In genomic region chr10:67603701-67604100, GRCh38 we compare ENCODE assay signal across 17 cellular contexts.
DNase-seq lines count a peak whose midpoint lies in the region; ATAC-seq, FAIRE-seq and TF ChIP-seq lines count a peak whose summit lies in the region.
"Had no signal": no experiment of that assay in that cellular context is flagged by ENCODE, and none has a peak within 500 bp of the region (broad histone marks: within the 10 kb centered on the region; RNA-seq: fewer than 3 reads in every experiment).

No MANE protein-coding gene starts in this region.

- H3K4me1 ChIP-seq in GM23248 (ENCODE audit: insufficient read depth) = peaks cover 55% of the 10 kb centered on the region
- H3K4me1 ChIP-seq in right cardiac atrium (ENCODE audit: control insufficient read depth, insufficient read depth, low read length) = no peaks in the 10 kb centered on the region

- WGBS in GM23248 (ENCODE audit: low coverage in 1 of 2, low lambda C conversion rate in 2 of 2, missing lambda C conversion rate in 2 of 2), 2 experiments = 46 to 48% methylated on average over 3 of the region's 3 CpGs
- 91% methylated on average over 3 of the region's 3 CpGs for WGBS in right cardiac atrium

- FAIRE-seq in RCC 7860 (lab: Jason Lieb, UNC) = peak; percentile 62
- FAIRE-seq: HTR-8/SVneo had no signal

- no peak for TF ChIP-seq CTCF in epithelial cell of esophagus (IDR thresholded peaks at IDR 0.05; ENCODE audit: insufficient read depth, low read depth, low read length, missing control alignments)

- no peaks in the 10 kb centered on the region for H3K79me2 ChIP-seq in GM23248 (ENCODE audit: insufficient read depth)

- H2AFZ ChIP-seq in GM23248 = no peak overlapping the region

- no peaks in the 10 kb centered on the region for H3K36me3 ChIP-seq in GM23248 (ENCODE audit: low read depth)
- H3K36me3 ChIP-seq: BLaER1 treated with 17β-estradiol and CSF1 and Interleukin-3, amounts not matched to agents 10 nM and 100 nM had no signal

- in situ Hi-C loops in GM23248 (cut with MboI) = no loop called here

- H4K20me1 ChIP-seq in GM23248 (ENCODE audit: insufficient read depth) = no peaks in the 10 kb centered on the region
- H4K20me1 ChIP-seq: BLaER1 treated with 17β-estradiol and CSF1 and Interleukin-3, amounts not matched to agents 10 nM and 100 nM had no signal

- ATAC-seq in right cardiac atrium = no peak
- ATAC-seq: CD8-positive, alpha-beta T cell; HCT116 had no signal

- H3K4me3 ChIP-seq in GM23248 (no peak overlapping the region), epithelial cell of esophagus (ENCODE audit: low read length) (no peak overlapping the region), right cardiac atrium (ENCODE audit: low read length) (no peak overlapping the region)
- H3K4me3 ChIP-seq: BLaER1 treated with 17β-estradiol and CSF1 and Interleukin-3, amounts not matched to agents 10 nM and 100 nM; GM12878 had no signal

- intact Hi-C loops in right cardiac atrium (cut with DNase I) = no loop called here

- peaks cover 29% of the 10 kb centered on the region for H3F3A ChIP-seq in GM23248 (ENCODE audit: insufficient read depth)

- H3K27me3 ChIP-seq in GM23248 (replicated peaks; ENCODE audit: insufficient read depth) (no peaks in the 10 kb centered on the region), right cardiac atrium (ENCODE audit: control insufficient read depth, insufficient read depth) (no peaks in the 10 kb centered on the region)
- H3K27me3 ChIP-seq: BLaER1 treated with 17β-estradiol and CSF1 and Interleukin-3, amounts not matched to agents 10 nM and 100 nM had no signal

- H3K27ac ChIP-seq in GM23248 = no peak overlapping the region
- H3K27ac ChIP-seq in right cardiac atrium (ENCODE audit: low read length) = no peak overlapping the region
- H3K27ac ChIP-seq: BLaER1 treated with 17β-estradiol and CSF1 and Interleukin-3, amounts not matched to agents 10 nM and 100 nM had no signal

- no peaks in the 10 kb centered on the region for H3K9me3 ChIP-seq in GM23248 (ENCODE audit: low read depth)
- H3K9me3 ChIP-seq in right cardiac atrium (ENCODE audit: control insufficient read depth, low read length) = no peaks in the 10 kb centered on the region
- H3K9me3 ChIP-seq: BLaER1 treated with 17β-estradiol and CSF1 and Interleukin-3, amounts not matched to agents 10 nM and 100 nM had no signal

- H3K4me2 ChIP-seq in GM23248 (ENCODE audit: unreplicated experiment) = peak overlapping the region; percentile 1
- H3K4me2 ChIP-seq: BLaER1 treated with 17β-estradiol and CSF1 and Interleukin-3, amounts not matched to agents 10 nM and 100 nM had no signal

- H3K9ac ChIP-seq in GM23248 = no peak overlapping the region
- H3K9ac ChIP-seq: BLaER1 treated with 17β-estradiol and CSF1 and Interleukin-3, amounts not matched to agents 10 nM and 100 nM had no signal

- no peaks in the 10 kb centered on the region for H3K9me2 ChIP-seq in GM23248 (ENCODE audit: insufficient read depth)

- DNase-seq in EL (peak; percentile 40), GM23248 (peak; percentile 27), RCC 7860 (ENCODE audit: low spot score) (no peak), epithelial cell of esophagus (ENCODE audit: low read depth) (peak; percentile 48), right cardiac atrium (no peak), putamen (ENCODE audit: low spot score) (no peak), DMS53 treated with DMSO at 0.1 percent for 48 hours (lab: John Stamatoyannopoulos, UW; ENCODE audit: unreplicated experiment) (no peak)
- DNase-seq in stimulated activated CD4-positive, alpha-beta T cell treated with anti-CD3 and anti-CD28 coated beads, Interleukin-4, amount 100 ng/mL, for 4 hours = no peak
- DNase-seq: Calu3; CD8-positive, alpha-beta T cell; DND-41; HFFc6; KBM-7 had no signal

Comparison
In these comparisons a context has a peak if more than half of its experiments do, and no peak if none do; other contexts are left out.
1. DNase-seq: peak in EL (single experiment), GM23248 (single experiment) and epithelial cell of esophagus (single experiment); none in RCC 7860 (single experiment), right cardiac atrium (0 of 3), putamen (single experiment), stimulated activated CD4-positive, alpha-beta T cell treated with anti-CD3 and anti-CD28 coated beads, Interleukin-4, amount 100 ng/mL, for 4 hours (0 of 2) and DMS53 treated with DMSO at 0.1 percent for 48 hours (single experiment).